In the genomic region with DNA sequence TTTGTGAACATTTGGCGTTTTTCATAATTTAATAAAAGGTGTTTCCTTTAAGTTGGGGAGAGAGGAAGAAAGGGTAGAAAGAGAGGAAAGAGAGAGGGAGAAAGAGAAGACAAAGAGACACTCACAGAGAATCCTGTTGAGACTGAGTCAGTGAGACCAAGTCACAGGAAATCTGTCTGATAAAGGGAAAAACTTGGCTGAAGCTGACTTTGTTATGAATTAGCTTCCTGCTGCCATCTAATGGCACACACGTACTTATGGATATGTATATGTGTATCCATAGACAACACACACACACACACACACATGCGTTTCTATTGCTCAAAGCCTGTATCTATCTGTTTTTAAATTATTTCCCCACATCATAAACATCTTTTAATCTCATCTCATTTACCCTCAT, we compare ENCODE assay signal across 10 cellular contexts. TPM values are rescaled to one million over a fixed set of nuclear protein-coding genes. Genes with fewer than 3 reads are reported as not detected.
DNase-seq lines count a peak whose midpoint lies in the region; ATAC-seq and TF ChIP-seq lines count a peak whose summit lies in the region.
"Had no signal": no experiment of that assay in that cellular context is flagged by ENCODE, and none has a peak within 500 bp of the region (broad histone marks: within the 10 kb centered on the region; RNA-seq: fewer than 3 reads in every experiment).

No MANE protein-coding gene starts in this region.

- H3K4me3 ChIP-seq in BE2C (ENCODE audit: low read depth, low read length): no peak overlapping the region
- no peak overlapping the region for H3K4me3 ChIP-seq in HCT116 (replicated peaks in 1 of 2; ENCODE audit: low read depth in 1 of 2, low read length in 2 of 2)
- H3K4me3 ChIP-seq: tibial artery had no signal

- TF ChIP-seq POLR2A in HCT116 (IDR thresholded peaks at IDR 0.05; ENCODE audit: borderline replicate concordance, extremely low read depth, insufficient read depth, insufficient read length): no peak

- H3K9me3 ChIP-seq in BE2C (no peaks in the 10 kb centered on the region), HCT116 (ENCODE audit: control insufficient read depth in 1 of 2, insufficient read depth in 1 of 2, low read depth in 1 of 2, low read length in 2 of 2) (no peaks in the 10 kb centered on the region)
- H3K9me3 ChIP-seq: tibial artery had no signal

- RAD21 ChIA-PET in HCT116 (lab: Charles Lee; ENCODE audit: low non-redundant PET in 1 of 2, low total read pairs in 2 of 2, uncharacterized antibody in 2 of 2, unreplicated experiment in 2 of 2): interaction anchor here in 1 of 2 experiments (0.7 kb wide), 1 partner anchor 246 kb away, joined by 3 read pairs; the partner anchor contains the start of genes EXOC8 and SPRTN

- CTCF ChIA-PET in HCT116 (lab: Charles Lee): interaction anchor here (0.6 to 1.4 kb wide), 3 partner anchors 9 to 227 kb away, joined by 3 to 7 read pairs (median 3); no protein-coding TSS in a partner anchor
- CTCF ChIA-PET in RWPE1 (lab: Yijun Ruan, JAX): interaction anchor here (1.0 kb wide), 1 partner anchor 227 kb away, joined by 4 read pairs; no protein-coding TSS in a partner anchor

- H3K9me2 ChIP-seq in HCT116 (ENCODE audit: insufficient read depth): no peaks in the 10 kb centered on the region

- no peaks in the 10 kb centered on the region for H3K79me2 ChIP-seq in HCT116 (ENCODE audit: insufficient read depth, low read length)

- POLR2A ChIA-PET in HCT116 (lab: Charles Lee) (interaction anchor here (1.3 kb wide), 1 partner anchor 246 kb away, joined by 3 read pairs; the partner anchor contains the start of genes EXOC8 and SPRTN), RWPE1 (lab: Yijun Ruan, JAX; ENCODE audit: low non-redundant PET) (no interaction called here)

- no peak overlapping the region for H3K27ac Mint-ChIP-seq in immature natural killer cell

- peaks cover 0 to 8% (median 0%) of the 10 kb centered on the region in 3 donors for H3K36me3 Mint-ChIP-seq in immature natural killer cell

- H3K4me1 ChIP-seq in BE2C (peaks cover 11% of the 10 kb centered on the region), HCT116 (ENCODE audit: control insufficient read depth in 1 of 2, insufficient read depth in 2 of 2, low read length in 2 of 2) (no peaks in the 10 kb centered on the region)
- H3K4me1 ChIP-seq: tibial artery had no signal

- no peak overlapping the region for H3K27ac ChIP-seq in HCT116 (ENCODE audit: low read depth, low read length)
- H3K27ac ChIP-seq in RWPE1: no peak overlapping the region
- H3K27ac ChIP-seq: tibial artery had no signal

- H4K20me1 ChIP-seq in HCT116 (ENCODE audit: insufficient read depth): no peaks in the 10 kb centered on the region

- H3K27me3 Mint-ChIP-seq in immature natural killer cell (ENCODE audit: low read depth in 3 of 3): peaks cover 0 to 3% (median 2%) of the 10 kb centered on the region in 3 donors

- H3K4me2 ChIP-seq in HCT116 (ENCODE audit: low read length): no peak overlapping the region

- DNase-seq in BE2C (peak; percentile 28), HCT116 (ENCODE audit: low read depth, low spot score) (peak; percentile 33), RWPE1 (ENCODE audit: low spot score) (peak; percentile 41), glomerular visceral epithelial cell (ENCODE audit: extremely low spot score) (peak; percentile 54), immature natural killer cell (no peak), KG1 (lab: John Stamatoyannopoulos, UW) (no peak), SK-N-DZ (ENCODE audit: low spot score) (no peak), medulla oblongata (ENCODE audit: extremely low spot score) (no peak)
- DNase-seq: activated CD4-positive, alpha-beta T cell treated with anti-CD3 and anti-CD28 coated beads for 48 hours; tibial artery had no signal

- no peaks in the 10 kb centered on the region for H3K4me1 Mint-ChIP-seq in immature natural killer cell

- TF ChIP-seq RAD21 in HCT116 (IDR thresholded peaks at IDR 0.05; ENCODE audit: low read depth): peak; percentile 68

- no peaks in the 10 kb centered on the region for H3K9me3 Mint-ChIP-seq in immature natural killer cell

- H2AFZ ChIP-seq in HCT116 (ENCODE audit: low read depth, low read length, poor library complexity, severe bottlenecking): no peak overlapping the region

- H3K27me3 ChIP-seq in BE2C (no peaks in the 10 kb centered on the region), HCT116 (ENCODE audit: insufficient read depth, low read length) (no peaks in the 10 kb centered on the region)
- H3K27me3 ChIP-seq: tibial artery had no signal

- peak; percentile 53 for TF ChIP-seq CTCF in BE2C (IDR thresholded peaks at IDR 0.05; ENCODE audit: low read depth, low read length)
- TF ChIP-seq CTCF in HCT116 (IDR thresholded peaks at IDR 0.05 in 2 of 3, conservative IDR thresholded peaks at IDR 0.05 in 1 of 3; ENCODE audit: borderline replicate concordance in 1 of 3, insufficient read depth in 1 of 3, low read depth in 2 of 3, low read length in 2 of 3): peak in 2 of 3 experiments; percentile 24 to 45; a peak in 3 of 6 replicates
- peak; percentile 21; the same call in 1 of the 2 replicates for TF ChIP-seq CTCF in RWPE1 (conservative IDR thresholded peaks at IDR 0.05; ENCODE audit: low read depth)

- intact Hi-C loops in HCT116 (cut with micrococcal nuclease): no loop called here

- ATAC-seq in HCT116: peak; percentile 70

- H3K9ac ChIP-seq in HCT116 (ENCODE audit: low read length): no peak overlapping the region

- no peak overlapping the region for H3K4me3 Mint-ChIP-seq in immature natural killer cell

- no peaks in the 10 kb centered on the region for H3K36me3 ChIP-seq in BE2C
- no peaks in the 10 kb centered on the region for H3K36me3 ChIP-seq in HCT116 (ENCODE audit: control insufficient read depth in 1 of 2, insufficient read depth in 2 of 2, low read length in 2 of 2)
- H3K36me3 ChIP-seq: tibial artery had no signal

- no TSS peak for BruUV-seq in HCT116 (replicated peaks; lab: Mats Ljungman, UMichigan)

TF ChIP-seq in HCT116, 20 proteins besides CTCF, POLR2A, EP300 and RAD21:
- TF ChIP-seq TCF7L2 (IDR thresholded peaks at IDR 0.05; ENCODE audit: borderline replicate concordance, extremely low read depth, insufficient read depth, insufficient read length) (no peak), ZFX (IDR thresholded peaks at IDR 0.05) (no peak), YY1 (IDR thresholded peaks at IDR 0.05; ENCODE audit: extremely low read depth, insufficient replicate concordance, low read depth, low read length) (no peak), CBX3 (IDR thresholded peaks at IDR 0.05; ENCODE audit: low read depth) (no peak), ZBTB33 (IDR thresholded peaks at IDR 0.05; ENCODE audit: extremely low read depth, insufficient replicate concordance, low read length) (no peak), EGR1 (IDR thresholded peaks at IDR 0.05; ENCODE audit: low read depth) (no peak)
- TF ChIP-seq, protein P1, sequence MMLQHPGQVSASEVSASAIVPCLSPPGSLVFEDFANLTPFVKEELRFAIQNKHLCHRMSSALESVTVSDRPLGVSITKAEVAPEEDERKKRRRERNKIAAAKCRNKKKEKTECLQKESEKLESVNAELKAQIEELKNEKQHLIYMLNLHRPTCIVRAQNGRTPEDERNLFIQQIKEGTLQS (IDR thresholded peaks at IDR 0.05): no peak

RNA-seq across cellular contexts. Expression of gene DISC1, which starts 42.5 kb away (rescaled TPM):
- 2.1 TPM for polyA plus RNA-seq in BE2C (2012; ENCODE audit: insufficient read depth, insufficient read length, low read depth)
- total RNA-seq in HCT116 (2021; ENCODE audit: unreplicated experiment): 1.8 TPM
- 0.27 and 0.35 TPM in 2 replicates for polyA plus RNA-seq in HCT116 (2012)
- 1 to 10 TPM in 2 of 3 donors, not detected in 1; 1.1 to 1.3 TPM for polyA plus RNA-seq in immature natural killer cell
- 2.4 and 2.8 TPM in 2 replicates for polyA plus RNA-seq in SK-N-DZ (2014; cell fraction: cytosol; rRNA removed)
- 2.3 and 3.2 TPM in 2 replicates for polyA plus RNA-seq in SK-N-DZ (2014; cell fraction: nucleus; rRNA removed)

RNA-seq across cellular contexts. Expression of gene TSNAX, which starts 55.6 kb away (rescaled TPM):
- 46.0 TPM for polyA plus RNA-seq in BE2C (2012; ENCODE audit: insufficient read depth, insufficient read length, low read depth)
- 47.1 TPM for total RNA-seq in HCT116 (2021; ENCODE audit: unreplicated experiment)
- 21.4 and 27.8 TPM in 2 replicates for polyA plus RNA-seq in HCT116 (2012)
- 100 to 1,000 TPM; 103 to 141 (median 122) TPM for polyA plus RNA-seq in immature natural killer cell
- polyA plus RNA-seq in SK-N-DZ (2014; cell fraction: cytosol; rRNA removed): 46.8 and 47.1 TPM in 2 replicates
- polyA plus RNA-seq in SK-N-DZ (2014; cell fraction: nucleus; rRNA removed): 10.8 and 12.8 TPM in 2 replicates

Comparison
In these comparisons a context has a peak if more than half of its experiments do, and no peak if none do; other contexts are left out.
1. DNase-seq: peak in BE2C (single experiment), HCT116 (single experiment), RWPE1 (single experiment) and glomerular visceral epithelial cell (single experiment); none in immature natural killer cell (0 of 3), KG1 (single experiment), SK-N-DZ (single experiment) and medulla oblongata (single experiment).
2. Peak in every context shown above with its lines, with median percentiles within 50 percentile points of each other: CTCF ChIP-seq.